21 cellular contexts compared by ENCODE assay signal in genomic region chr16:179431-179830, GRCh38. TPM values are rescaled to one million over a fixed set of nuclear protein-coding genes. Genes with fewer than 3 reads are reported as not detected.
"Had no signal": no experiment of that assay in that cellular context is flagged by ENCODE, and none has a peak within 500 bp of the region (broad histone marks: within the 10 kb centered on the region; RNA-seq: fewer than 3 reads in every experiment).

No MANE protein-coding gene starts in this region.

- DNase-seq: activated CD4-positive, alpha-beta T cell treated with anti-CD3 and anti-CD28 coated beads, Interleukin-2, amount 50 U/mL, for 4 hours; dorsolateral prefrontal cortex; foreskin melanocyte; occipital lobe; stimulated activated naive CD4-positive, alpha-beta T cell treated with Interleukin-2 at 50 U/mL for 16 hours; T-helper 2 cell had no signal

- H3K36me3 ChIP-seq: prostate gland, right atrium auricular region had no signal

- H3K9me3 ChIP-seq: prostate gland, right atrium auricular region, tibial nerve had no signal

- H3K27ac ChIP-seq: dorsolateral prefrontal cortex, prostate gland, right atrium auricular region, tibial nerve, WERI-Rb-1 had no signal

- H3K36me3 Mint-ChIP-seq: activated naive CD8-positive, alpha-beta T cell treated with anti-CD3 and anti-CD28 coated beads, Interleukin-2, amount 10 ng/mL, durations not matched to agents 7 days and 5 days had no signal

- FAIRE-seq: colon, keratinocyte, urothelium cell line had no signal

- H3K27ac Mint-ChIP-seq: activated naive CD8-positive, alpha-beta T cell treated with anti-CD3 and anti-CD28 coated beads, Interleukin-2, amount 10 ng/mL, durations not matched to agents 7 days and 5 days; activated T-cell treated with anti-CD3 and anti-CD28 coated beads, Interleukin-2, amount 50 U/mL, for 72 hours; nephron had no signal

- H3K4me3 ChIP-seq: lung, prostate gland, tibial nerve had no signal

- ATAC-seq: left lobe of liver had no signal

- H3K9me3 Mint-ChIP-seq: activated naive CD8-positive, alpha-beta T cell treated with anti-CD3 and anti-CD28 coated beads, Interleukin-2, amount 10 ng/mL, durations not matched to agents 7 days and 5 days; activated T-cell treated with anti-CD3 and anti-CD28 coated beads, Interleukin-2, amount 50 U/mL, for 72 hours had no signal

RNA-seq across cellular contexts. Expression of gene HBQ1, which starts 0.8 kb away (rescaled TPM):
- total RNA-seq: activated naive CD8-positive, alpha-beta T cell treated with anti-CD3 and anti-CD28 coated beads, Interleukin-2, amount 10 ng/mL, durations not matched to agents 7 days and 5 days; activated T-cell treated with anti-CD3 and anti-CD28 coated beads, Interleukin-2, amount 50 U/mL, for 72 hours; left lobe of liver; prostate gland; subcutaneous adipose tissue; tibial nerve had no signal

RNA-seq across cellular contexts. Expression of gene HBA1, which starts 3.0 kb away (rescaled TPM):
- total RNA-seq: activated CD8-positive, alpha-beta memory T cell treated with anti-CD3 and anti-CD28 coated beads for 36 hours; activated naive CD8-positive, alpha-beta T cell treated with anti-CD3 and anti-CD28 coated beads, Interleukin-2, amount 10 ng/mL, durations not matched to agents 7 days and 5 days; epithelial cell of proximal tubule had no signal

RNA-seq across cellular contexts. Expression of gene HBA2, which starts 6.8 kb away (rescaled TPM):
- total RNA-seq: activated CD8-positive, alpha-beta memory T cell treated with anti-CD3 and anti-CD28 coated beads for 36 hours; activated naive CD8-positive, alpha-beta T cell treated with anti-CD3 and anti-CD28 coated beads, Interleukin-2, amount 10 ng/mL, durations not matched to agents 7 days and 5 days; activated T-cell treated with anti-CD3 and anti-CD28 coated beads, Interleukin-2, amount 50 U/mL, for 72 hours; epithelial cell of proximal tubule had no signal
- polyA plus RNA-seq: keratinocyte had no signal

RNA-seq across cellular contexts. Expression of gene HBM, which starts 13.7 kb away (rescaled TPM):
- total RNA-seq: activated CD8-positive, alpha-beta memory T cell treated with anti-CD3 and anti-CD28 coated beads for 36 hours; activated naive CD8-positive, alpha-beta T cell treated with anti-CD3 and anti-CD28 coated beads, Interleukin-2, amount 10 ng/mL, durations not matched to agents 7 days and 5 days; activated T-cell treated with anti-CD3 and anti-CD28 coated beads, Interleukin-2, amount 50 U/mL, for 72 hours; epithelial cell of proximal tubule; prostate gland had no signal
- polyA plus RNA-seq: keratinocyte had no signal

RNA-seq across cellular contexts. Expression of gene HBZ, which starts 27.0 kb away (rescaled TPM):
- total RNA-seq: activated CD8-positive, alpha-beta memory T cell treated with anti-CD3 and anti-CD28 coated beads for 36 hours; activated naive CD8-positive, alpha-beta T cell treated with anti-CD3 and anti-CD28 coated beads, Interleukin-2, amount 10 ng/mL, durations not matched to agents 7 days and 5 days; activated T-cell treated with anti-CD3 and anti-CD28 coated beads, Interleukin-2, amount 50 U/mL, for 72 hours; epithelial cell of proximal tubule; prostate gland; right atrium auricular region; tibial nerve had no signal
- polyA plus RNA-seq: keratinocyte had no signal
